11 cellular contexts compared by ENCODE assay signal in the genomic region with DNA sequence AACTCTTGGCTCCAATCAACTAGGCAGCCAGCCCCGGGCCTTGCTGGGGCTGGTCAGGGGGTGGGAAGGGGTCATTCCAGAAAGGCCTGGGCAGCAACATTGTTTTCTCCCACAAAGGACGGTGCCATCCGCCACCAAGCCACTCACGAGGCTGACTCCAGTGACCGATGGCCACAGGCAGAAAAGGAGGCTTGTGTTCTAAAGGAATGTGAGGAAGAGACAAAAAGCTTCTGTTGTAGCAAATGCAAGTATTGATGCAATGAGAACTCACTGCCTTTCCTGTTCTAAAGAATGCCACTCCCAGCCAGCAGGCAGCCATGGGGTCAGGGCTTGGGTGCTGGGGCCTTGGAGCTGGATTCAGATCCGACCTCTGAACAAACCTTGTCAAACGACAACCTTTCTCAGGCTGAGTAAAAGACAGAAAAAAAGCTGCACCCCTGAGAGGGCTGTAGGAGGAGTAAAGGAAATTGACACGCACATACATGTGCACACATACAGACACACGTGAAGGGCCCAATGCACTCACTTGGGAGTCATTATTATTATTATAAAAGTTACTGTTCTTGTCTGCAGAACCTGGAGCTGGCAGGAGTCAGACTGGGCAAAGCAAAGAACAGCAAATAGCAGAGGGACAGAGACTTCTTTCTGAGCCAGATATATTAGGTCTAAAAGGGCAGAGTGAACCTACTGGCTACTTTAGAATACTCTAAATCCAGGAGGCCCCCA. TPM values are rescaled to one million over a fixed set of nuclear protein-coding genes. Genes with fewer than 3 reads are reported as not detected.
DNase-seq lines count a peak whose midpoint lies in the region; ATAC-seq, FAIRE-seq and TF ChIP-seq lines count a peak whose summit lies in the region.
"Had no signal": no experiment of that assay in that cellular context is flagged by ENCODE, and none has a peak within 500 bp of the region (broad histone marks: within the 10 kb centered on the region; RNA-seq: fewer than 3 reads in every experiment).

No MANE protein-coding gene starts in this region.

- intact Hi-C loops in Calu3 (cut with micrococcal nuclease; ENCODE audit: unreplicated experiment): no loop called here

- H3K27ac ChIP-seq in small intestine (ENCODE audit: low read depth in 1 of 2, low read length in 1 of 2): peak overlapping the region in 1 of 2 donors; percentile 47

- no peaks in the 10 kb centered on the region for H3K36me3 Mint-ChIP-seq in Calu3 (ENCODE audit: insufficient read depth, unreplicated experiment)
- peaks cover 11% of the 10 kb centered on the region for H3K36me3 Mint-ChIP-seq in activated CD4-positive, alpha-beta memory T cell treated with anti-CD3 and anti-CD28 coated beads, Interleukin-2, amount 10 ng/mL, durations not matched to agents 7 days and 5 days (ENCODE audit: low read depth)
- no peaks in the 10 kb centered on the region for H3K36me3 Mint-ChIP-seq in progenitor cell of endocrine pancreas (ENCODE audit: insufficient read depth)

- POLR2A ChIA-PET in activated CD4-positive, alpha-beta memory T cell treated with anti-CD3 and anti-CD28 coated beads, Interleukin-2, amount 10 ng/mL, durations not matched to agents 7 days and 5 days (lab: Charles Lee): interaction anchor here (1.0 to 3.8 kb wide), 3 partner anchors 14 to 161 kb away, joined by 3 to 24 read pairs (median 4); partner anchors contain the start of gene PRMT2

- H3K4me1 Mint-ChIP-seq in Calu3 (ENCODE audit: low read depth, unreplicated experiment) (peaks cover 11% of the 10 kb centered on the region), progenitor cell of endocrine pancreas (ENCODE audit: low read depth) (peaks cover 20% of the 10 kb centered on the region)
- H3K4me1 Mint-ChIP-seq in activated CD4-positive, alpha-beta memory T cell treated with anti-CD3 and anti-CD28 coated beads, Interleukin-2, amount 10 ng/mL, durations not matched to agents 7 days and 5 days: peaks cover 27% of the 10 kb centered on the region

- no peak for ATAC-seq in HG03095 (IDR thresholded peaks at IDR 0.05; ENCODE audit: unreplicated experiment)

- no TSS peak for BruUV-seq in Calu3 (replicated peaks; lab: Mats Ljungman, UMichigan)

- H3K36me3 ChIP-seq in small intestine (ENCODE audit: control insufficient read depth in 2 of 2, insufficient read depth in 2 of 2, low read length in 2 of 2): no peaks in the 10 kb centered on the region
- H3K36me3 ChIP-seq: ovary had no signal

- DNase-seq in Calu3: peak; percentile 50
- no peak for DNase-seq in activated CD4-positive, alpha-beta memory T cell treated with anti-CD3 and anti-CD28 coated beads, Interleukin-2, amount 10 ng/mL, durations not matched to agents 7 days and 5 days
- DNase-seq in globus pallidus (ENCODE audit: low spot score): peak; percentile 98
- no peak for DNase-seq in progenitor cell of endocrine pancreas (ENCODE audit: low spot score, unreplicated experiment)
- no peak for DNase-seq in NCI-H524 treated with DMSO at 0.1 percent for 48 hours (lab: John Stamatoyannopoulos, UW)
- no peak for DNase-seq in small intestine
- no peak for DNase-seq in SW480 (ENCODE audit: low spot score)
- DNase-seq: glutamatergic neuron, NCI-H774 had no signal

- H3K27ac Mint-ChIP-seq in Calu3 (ENCODE audit: unreplicated experiment) (peak overlapping the region; percentile 61), progenitor cell of endocrine pancreas (peak overlapping the region; percentile 95)
- H3K27ac Mint-ChIP-seq in activated CD4-positive, alpha-beta memory T cell treated with anti-CD3 and anti-CD28 coated beads, Interleukin-2, amount 10 ng/mL, durations not matched to agents 7 days and 5 days: peak overlapping the region; percentile 70

- no peak for FAIRE-seq in small intestine (lab: Jason Lieb, UNC)

- CTCF ChIA-PET in Calu3 (lab: Charles Lee): interaction anchor here (0.6 to 1.5 kb wide), 4 partner anchors 11 to 111 kb away, joined by 4 to 17 read pairs (median 6); partner anchors contain the start of gene PRMT2
- CTCF ChIA-PET in activated CD4-positive, alpha-beta memory T cell treated with anti-CD3 and anti-CD28 coated beads, Interleukin-2, amount 10 ng/mL, durations not matched to agents 7 days and 5 days (lab: Charles Lee): no interaction called here

- no peak for TF ChIP-seq CTCF in Calu3 (IDR thresholded peaks at IDR 0.05; ENCODE audit: unreplicated experiment)
- TF ChIP-seq CTCF in progenitor cell of endocrine pancreas (IDR thresholded peaks at IDR 0.05; ENCODE audit: unreplicated experiment): no peak

- H3K27me3 Mint-ChIP-seq in Calu3 (ENCODE audit: unreplicated experiment): no peaks in the 10 kb centered on the region
- H3K27me3 Mint-ChIP-seq in activated CD4-positive, alpha-beta memory T cell treated with anti-CD3 and anti-CD28 coated beads, Interleukin-2, amount 10 ng/mL, durations not matched to agents 7 days and 5 days: no peaks in the 10 kb centered on the region
- H3K27me3 Mint-ChIP-seq in progenitor cell of endocrine pancreas: peaks cover under 1% of the 10 kb centered on the region

- H3K4me3 Mint-ChIP-seq in Calu3 (ENCODE audit: low read depth, unreplicated experiment): no peak overlapping the region
- no peak overlapping the region for H3K4me3 Mint-ChIP-seq in activated CD4-positive, alpha-beta memory T cell treated with anti-CD3 and anti-CD28 coated beads, Interleukin-2, amount 10 ng/mL, durations not matched to agents 7 days and 5 days
- no peak overlapping the region for H3K4me3 Mint-ChIP-seq in progenitor cell of endocrine pancreas (ENCODE audit: low read depth)

- H3K9me3 Mint-ChIP-seq in Calu3 (ENCODE audit: low read depth, unreplicated experiment): peaks cover 3% of the 10 kb centered on the region
- H3K9me3 Mint-ChIP-seq in activated CD4-positive, alpha-beta memory T cell treated with anti-CD3 and anti-CD28 coated beads, Interleukin-2, amount 10 ng/mL, durations not matched to agents 7 days and 5 days: peaks cover 9% of the 10 kb centered on the region
- H3K9me3 Mint-ChIP-seq in progenitor cell of endocrine pancreas (ENCODE audit: low read depth): no peaks in the 10 kb centered on the region

- H3K27me3 ChIP-seq in small intestine (ENCODE audit: control insufficient read depth in 2 of 2, insufficient read depth in 2 of 2, low read length in 2 of 2): no peaks in the 10 kb centered on the region
- H3K27me3 ChIP-seq: ovary had no signal

- H3K9me3 ChIP-seq in small intestine (ENCODE audit: control insufficient read depth, low read depth): no peaks in the 10 kb centered on the region
- H3K9me3 ChIP-seq: ovary had no signal

- H3K4me3 ChIP-seq in small intestine (ENCODE audit: low read depth in 1 of 2, low read length in 2 of 2): no peak overlapping the region
- H3K4me3 ChIP-seq: ovary had no signal

- H3K4me1 ChIP-seq in small intestine (ENCODE audit: control insufficient read depth in 2 of 2, insufficient read depth in 1 of 2, low read depth in 1 of 2, low read length in 1 of 2): no peaks in the 10 kb centered on the region

- WGBS in small intestine, 3 donors: 73 to 85% (median 74%) methylated on average over 9 of the region's 9 CpGs

RNA-seq across cellular contexts. Expression of gene PRMT2, which starts 13.9 kb away (rescaled TPM):
- total RNA-seq in Calu3 (2022) (47.5 and 59.4 TPM in 2 replicates), progenitor cell of endocrine pancreas (91.9 and 94.1 TPM in 2 replicates)
- 100 to 1,000 TPM in 1 of 2 experiments, 10 to 100 TPM in 1; 97.3 to 102 TPM for total RNA-seq in activated CD4-positive, alpha-beta memory T cell treated with anti-CD3 and anti-CD28 coated beads, Interleukin-2, amount 10 ng/mL, durations not matched to agents 7 days and 5 days
- 10 to 100 TPM; 55.7 to 71.1 (median 70.1) TPM for polyA plus RNA-seq in small intestine

RNA-seq across cellular contexts. Expression of gene S100B, which starts 16.7 kb away (rescaled TPM):
- not detected in 2 replicates for total RNA-seq in Calu3 (2022)
- total RNA-seq in activated CD4-positive, alpha-beta memory T cell treated with anti-CD3 and anti-CD28 coated beads, Interleukin-2, amount 10 ng/mL, durations not matched to agents 7 days and 5 days: not detected
- total RNA-seq in progenitor cell of endocrine pancreas: not detected in 2 replicates
- 10 to 100 TPM in 1 of 3 donors, 1 to 10 TPM in 1, not detected in 1; 4.3 to 14.2 TPM for polyA plus RNA-seq in small intestine

Comparison
In these comparisons a context has a peak if more than half of its experiments do, and no peak if none do; other contexts are left out.
1. DNase-seq: peak in Calu3 (single experiment) and globus pallidus (single experiment); none in activated CD4-positive, alpha-beta memory T cell treated with anti-CD3 and anti-CD28 coated beads, Interleukin-2, amount 10 ng/mL, durations not matched to agents 7 days and 5 days (single experiment), progenitor cell of endocrine pancreas (single experiment), NCI-H524 treated with DMSO at 0.1 percent for 48 hours (single experiment), small intestine (single experiment) and SW480 (single experiment).
2. Peak in every context shown above with its lines, with median percentiles within 50 percentile points of each other: H3K27ac Mint-ChIP-seq.